ENCODE assay signal across 12 cellular contexts in genomic region chr3:56684029-56684428, GRCh38. TPM values are rescaled to one million over a fixed set of nuclear protein-coding genes. Genes with fewer than 3 reads are reported as not detected.
DNase-seq lines count a peak whose midpoint lies in the region; ATAC-seq, FAIRE-seq and TF ChIP-seq lines count a peak whose summit lies in the region.
"Had no signal": no experiment of that assay in that cellular context is flagged by ENCODE, and none has a peak within 500 bp of the region (broad histone marks: within the 10 kb centered on the region; RNA-seq: fewer than 3 reads in every experiment).

No MANE protein-coding gene starts in this region.

- H3K36me3 ChIP-seq in astrocyte (ENCODE audit: insufficient read depth, low read length) (no peaks in the 10 kb centered on the region), body of pancreas (replicated peaks in 1 of 2; ENCODE audit: insufficient read depth in 1 of 2, low read depth in 2 of 2) (no peaks in the 10 kb centered on the region), MG63 (peaks cover 11% of the 10 kb centered on the region)
- H3K36me3 ChIP-seq: Peyer's patch had no signal

- peaks cover 33% of the 10 kb centered on the region for H3K4me1 Mint-ChIP-seq in activated CD8-positive, alpha-beta memory T cell treated with anti-CD3 and anti-CD28 coated beads, Interleukin-2, amount 10 ng/mL, durations not matched to agents 7 days and 5 days
- H3K4me1 Mint-ChIP-seq in astrocyte (ENCODE audit: low read depth, unreplicated experiment) (peaks cover 11% of the 10 kb centered on the region), neural crest cell (peaks cover 36% of the 10 kb centered on the region)

- H3K9me3 Mint-ChIP-seq in activated CD8-positive, alpha-beta memory T cell treated with anti-CD3 and anti-CD28 coated beads, Interleukin-2, amount 10 ng/mL, durations not matched to agents 7 days and 5 days (ENCODE audit: low read depth): peaks cover 4% of the 10 kb centered on the region
- peaks cover 5% of the 10 kb centered on the region for H3K9me3 Mint-ChIP-seq in astrocyte (ENCODE audit: unreplicated experiment)
- peaks cover 5% of the 10 kb centered on the region for H3K9me3 Mint-ChIP-seq in neural crest cell

- H3K4me3 ChIP-seq in astrocyte (ENCODE audit: insufficient read depth, low read depth, low read length): no peak overlapping the region
- no peak overlapping the region for H3K4me3 ChIP-seq in body of pancreas
- H3K4me3 ChIP-seq in MG63: no peak overlapping the region

- H4K20me1 ChIP-seq in astrocyte (ENCODE audit: insufficient read depth, low read length): peaks cover 4% of the 10 kb centered on the region

- no peak for DNase-seq in activated CD8-positive, alpha-beta memory T cell treated with anti-CD3 and anti-CD28 coated beads, Interleukin-2, amount 10 ng/mL, durations not matched to agents 7 days and 5 days
- no peak for DNase-seq in activated CD8-positive, alpha-beta memory T cell treated with anti-CD3 and anti-CD28 coated beads, Interleukin-2, amount 50 U/mL, for 4 hours
- DNase-seq in HEK293T (ENCODE audit: extremely low spot score): peak; percentile 8
- no peak for DNase-seq in astrocyte (ENCODE audit: low read depth)
- DNase-seq in neural crest cell (ENCODE audit: low read depth, low spot score): no peak
- no peak for DNase-seq in body of pancreas
- no peak for DNase-seq in NCI-H69 (lab: John Stamatoyannopoulos, UW)
- DNase-seq in MG63: no peak
- DNase-seq: ACHN, NCI-H1930, Peyer's patch had no signal

- TF ChIP-seq POLR2A in body of pancreas (IDR thresholded peaks at IDR 0.05): no peak

- no peak overlapping the region for H3K27ac ChIP-seq in astrocyte (ENCODE audit: low read depth, low read length)
- H3K27ac ChIP-seq in body of pancreas: no peak overlapping the region

- no peak overlapping the region for H3K4me2 ChIP-seq in astrocyte (ENCODE audit: low read length)

- no peak overlapping the region for H2AFZ ChIP-seq in astrocyte (ENCODE audit: low read depth, low read length)

- H3K27me3 ChIP-seq in astrocyte (ENCODE audit: insufficient read depth, low read length) (no peaks in the 10 kb centered on the region), body of pancreas (no peaks in the 10 kb centered on the region), MG63 (no peaks in the 10 kb centered on the region)
- H3K27me3 ChIP-seq: Peyer's patch had no signal

- intact Hi-C loops in body of pancreas (cut with DNase I): no loop called here

- no peak for FAIRE-seq in astrocyte (lab: Jason Lieb, UNC)
- FAIRE-seq: D721Med had no signal

- POLR2A ChIA-PET in HEK293T (lab: Yijun Ruan, JAX): no interaction called here

- no peak overlapping the region for H3K4me3 Mint-ChIP-seq in activated CD8-positive, alpha-beta memory T cell treated with anti-CD3 and anti-CD28 coated beads, Interleukin-2, amount 10 ng/mL, durations not matched to agents 7 days and 5 days
- peak overlapping the region; percentile 80 for H3K4me3 Mint-ChIP-seq in astrocyte (ENCODE audit: unreplicated experiment)
- peak overlapping the region; percentile 85 for H3K4me3 Mint-ChIP-seq in neural crest cell

- peaks cover 40% of the 10 kb centered on the region for H3K36me3 Mint-ChIP-seq in activated CD8-positive, alpha-beta memory T cell treated with anti-CD3 and anti-CD28 coated beads, Interleukin-2, amount 10 ng/mL, durations not matched to agents 7 days and 5 days
- H3K36me3 Mint-ChIP-seq in astrocyte (ENCODE audit: low read depth, unreplicated experiment): peaks cover 2% of the 10 kb centered on the region
- peaks cover 37% of the 10 kb centered on the region for H3K36me3 Mint-ChIP-seq in neural crest cell (ENCODE audit: low read depth)

- 83 to 86% methylated on average over 13 of the region's 13 CpGs for WGBS in body of pancreas, 2 donors

- H3K9me3 ChIP-seq in astrocyte (ENCODE audit: insufficient read depth, low read depth, low read length) (peaks cover 5% of the 10 kb centered on the region), body of pancreas (no peaks in the 10 kb centered on the region), MG63 (peaks cover 5% of the 10 kb centered on the region)
- H3K9me3 ChIP-seq: Peyer's patch had no signal

- H3K4me1 ChIP-seq in astrocyte (ENCODE audit: insufficient read depth, low read length) (peaks cover 3% of the 10 kb centered on the region), body of pancreas (peaks cover 28% of the 10 kb centered on the region)

- peaks cover 38% of the 10 kb centered on the region for H3K79me2 ChIP-seq in astrocyte (ENCODE audit: insufficient read depth, low read length)

- H3K9ac ChIP-seq in astrocyte (ENCODE audit: low read length): no peak overlapping the region

- peak overlapping the region; percentile 80 for H3K27ac Mint-ChIP-seq in activated CD8-positive, alpha-beta memory T cell treated with anti-CD3 and anti-CD28 coated beads, Interleukin-2, amount 10 ng/mL, durations not matched to agents 7 days and 5 days
- H3K27ac Mint-ChIP-seq in astrocyte (ENCODE audit: unreplicated experiment): no peak overlapping the region
- no peak overlapping the region for H3K27ac Mint-ChIP-seq in neural crest cell (ENCODE audit: unreplicated experiment)

- H3K27me3 Mint-ChIP-seq in activated CD8-positive, alpha-beta memory T cell treated with anti-CD3 and anti-CD28 coated beads, Interleukin-2, amount 10 ng/mL, durations not matched to agents 7 days and 5 days: no peaks in the 10 kb centered on the region
- H3K27me3 Mint-ChIP-seq in astrocyte (ENCODE audit: low read depth, unreplicated experiment): no peaks in the 10 kb centered on the region
- no peaks in the 10 kb centered on the region for H3K27me3 Mint-ChIP-seq in neural crest cell (ENCODE audit: low read depth)

- CTCF ChIA-PET in activated CD8-positive, alpha-beta memory T cell treated with anti-CD3 and anti-CD28 coated beads, Interleukin-2, amount 10 ng/mL, durations not matched to agents 7 days and 5 days (lab: Charles Lee): interaction anchor here (2.1 kb wide), 1 partner anchor 117 kb away, joined by 7 read pairs; no protein-coding TSS in a partner anchor
- CTCF ChIA-PET in HEK293T (lab: Yijun Ruan, JAX): no interaction called here

- TF ChIP-seq CTCF in astrocyte (IDR thresholded peaks at IDR 0.05; ENCODE audit: insufficient read depth, low read depth, low read length) (no peak), neural crest cell (conservative IDR thresholded peaks at IDR 0.05) (no peak), body of pancreas (IDR thresholded peaks at IDR 0.05) (no peak)

- ATAC-seq in activated CD8-positive, alpha-beta memory T cell treated with anti-CD3 and anti-CD28 coated beads, Interleukin-2, amount 10 ng/mL, durations not matched to agents 7 days and 5 days: no peak
- ATAC-seq in body of pancreas: no peak

TF ChIP-seq in HEK293T, 16 proteins besides CTCF, POLR2A, EP300 and RAD21:
- TF ChIP-seq FOXK2 (IDR thresholded peaks at IDR 0.05) (no peak), SUZ12 (IDR thresholded peaks at IDR 0.05) (no peak), L3MBTL2 (conservative IDR thresholded peaks at IDR 0.05) (no peak)

RNA-seq across cellular contexts. Expression of gene TASOR, which starts 1.0 kb away (rescaled TPM):
- total RNA-seq in activated CD8-positive, alpha-beta memory T cell treated with anti-CD3 and anti-CD28 coated beads, Interleukin-2, amount 10 ng/mL, durations not matched to agents 7 days and 5 days: 10 to 100 TPM; 70.3 to 72.8 TPM
- total RNA-seq in astrocyte: 42.0 and 47.2 TPM in 2 replicates
- total RNA-seq in neural crest cell: 62.2 and 62.7 TPM in 2 replicates
- total RNA-seq in body of pancreas: 10 to 100 TPM; 28.7 to 55.0 TPM
- 24.1 and 49.1 TPM in 2 replicates for total RNA-seq in MG63 (2014; rRNA removed; shearing (Covaris generic); ENCODE audit: low replicate concordance)
